In genomic region chr4:1856920-1857699, GRCh38 we compare ENCODE assay signal across 8 cellular contexts. TPM values are rescaled to one million over a fixed set of nuclear protein-coding genes. Genes with fewer than 3 reads are reported as not detected.
DNase-seq lines count a peak whose midpoint lies in the region; ATAC-seq and TF ChIP-seq lines count a peak whose summit lies in the region.

No MANE protein-coding gene starts in this region.

- no peak for DNase-seq in activated CD8-positive, alpha-beta memory T cell treated with anti-CD3 and anti-CD28 coated beads, Interleukin-2, amount 10 ng/mL, durations not matched to agents 7 days and 5 days
- DNase-seq in activated CD8-positive, alpha-beta memory T cell treated with anti-CD3 and anti-CD28 coated beads, Interleukin-2, amount 50 U/mL, for 4 hours, result no peak
- no peak for DNase-seq in activated naive CD4-positive, alpha-beta T cell treated with anti-CD3 and anti-CD28 coated beads, Interleukin-2, amount 50 U/mL, for 72 hours (ENCODE audit: low spot score in 2 of 2)
- DNase-seq in right atrium auricular region (ENCODE audit: low spot score) (no peak), retinal pigment epithelial cell (ENCODE audit: low read depth) (no peak), DMS114 treated with DMSO at 0.1 percent for 48 hours (lab: John Stamatoyannopoulos, UW; ENCODE audit: unreplicated experiment) (no peak), NCI-H2171 treated with DMSO at 0.1 percent for 48 hours (lab: John Stamatoyannopoulos, UW) (no peak)

- CTCF ChIA-PET in activated CD8-positive, alpha-beta memory T cell treated with anti-CD3 and anti-CD28 coated beads, Interleukin-2, amount 10 ng/mL, durations not matched to agents 7 days and 5 days (lab: Charles Lee), result interaction anchor here (1.0 to 3.9 kb wide), 5 partner anchors 14 to 130 kb away, joined by 3 to 23 read pairs (median 4); partner anchors contain the start of gene NSD2

- H3K36me3 ChIP-seq in right atrium auricular region, result no peaks in the 10 kb centered on the region

- H3K4me3 ChIP-seq in right atrium auricular region (peak overlapping the region; percentile 72 to 93), retinal pigment epithelial cell (ENCODE audit: low read length) (peak overlapping the region; percentile 83)

- peak overlapping the region; percentile 88 to 91 for H3K27ac ChIP-seq in right atrium auricular region

- H3K9me3 ChIP-seq in right atrium auricular region, result no peaks in the 10 kb centered on the region

- H3K27me3 ChIP-seq in right atrium auricular region, result no peaks in the 10 kb centered on the region

- H3K9me3 Mint-ChIP-seq in activated CD8-positive, alpha-beta memory T cell treated with anti-CD3 and anti-CD28 coated beads, Interleukin-2, amount 10 ng/mL, durations not matched to agents 7 days and 5 days (ENCODE audit: low read depth), result no peaks in the 10 kb centered on the region
- H3K9me3 Mint-ChIP-seq in activated naive CD4-positive, alpha-beta T cell treated with anti-CD3 and anti-CD28 coated beads, Interleukin-2, amount 50 U/mL, for 72 hours, result no peaks in the 10 kb centered on the region

- peak overlapping the region; percentile 78 for H3K4me3 Mint-ChIP-seq in activated CD8-positive, alpha-beta memory T cell treated with anti-CD3 and anti-CD28 coated beads, Interleukin-2, amount 10 ng/mL, durations not matched to agents 7 days and 5 days

- H3K27me3 Mint-ChIP-seq in activated CD8-positive, alpha-beta memory T cell treated with anti-CD3 and anti-CD28 coated beads, Interleukin-2, amount 10 ng/mL, durations not matched to agents 7 days and 5 days, result no peaks in the 10 kb centered on the region

- peaks cover 0 to 34% of the 10 kb centered on the region in 2 donors for H3K4me1 ChIP-seq in right atrium auricular region

- TF ChIP-seq CTCF in right atrium auricular region (IDR thresholded peaks at IDR 0.05) (no peak), retinal pigment epithelial cell (conservative IDR thresholded peaks at IDR 0.05; ENCODE audit: low read depth, low read length) (no peak)

- peaks cover 45% of the 10 kb centered on the region for H3K4me1 Mint-ChIP-seq in activated CD8-positive, alpha-beta memory T cell treated with anti-CD3 and anti-CD28 coated beads, Interleukin-2, amount 10 ng/mL, durations not matched to agents 7 days and 5 days

- peak overlapping the region; percentile 65 for H3K27ac Mint-ChIP-seq in activated CD8-positive, alpha-beta memory T cell treated with anti-CD3 and anti-CD28 coated beads, Interleukin-2, amount 10 ng/mL, durations not matched to agents 7 days and 5 days
- peak overlapping the region; percentile 54 to 74 for H3K27ac Mint-ChIP-seq in activated naive CD4-positive, alpha-beta T cell treated with anti-CD3 and anti-CD28 coated beads, Interleukin-2, amount 50 U/mL, for 72 hours

- H3K36me3 Mint-ChIP-seq in activated CD8-positive, alpha-beta memory T cell treated with anti-CD3 and anti-CD28 coated beads, Interleukin-2, amount 10 ng/mL, durations not matched to agents 7 days and 5 days, result peaks cover 2% of the 10 kb centered on the region
- no peaks in the 10 kb centered on the region for H3K36me3 Mint-ChIP-seq in activated naive CD4-positive, alpha-beta T cell treated with anti-CD3 and anti-CD28 coated beads, Interleukin-2, amount 50 U/mL, for 72 hours

- no peak for ATAC-seq in activated CD8-positive, alpha-beta memory T cell treated with anti-CD3 and anti-CD28 coated beads, Interleukin-2, amount 10 ng/mL, durations not matched to agents 7 days and 5 days
- no peak for ATAC-seq in activated naive CD4-positive, alpha-beta T cell treated with anti-CD3 and anti-CD28 coated beads, Interleukin-2, amount 50 U/mL, for 72 hours
- ATAC-seq in HG03521 (IDR thresholded peaks at IDR 0.05; ENCODE audit: unreplicated experiment), result no peak

RNA-seq across cellular contexts. Expression of gene LETM1, which starts 1.2 kb away (rescaled TPM):
- total RNA-seq in activated CD8-positive, alpha-beta memory T cell treated with anti-CD3 and anti-CD28 coated beads, Interleukin-2, amount 10 ng/mL, durations not matched to agents 7 days and 5 days, result 10 to 100 TPM; 51.1 to 73.7 TPM
- 10 to 100 TPM; 28.3 to 45.2 TPM for total RNA-seq in activated naive CD4-positive, alpha-beta T cell treated with anti-CD3 and anti-CD28 coated beads, Interleukin-2, amount 50 U/mL, for 72 hours
- 10 to 100 TPM; 32.1 to 34.5 TPM for total RNA-seq in right atrium auricular region

RNA-seq across cellular contexts. Expression of gene NSD2, which starts 14.1 kb away (rescaled TPM):
- total RNA-seq in activated CD8-positive, alpha-beta memory T cell treated with anti-CD3 and anti-CD28 coated beads, Interleukin-2, amount 10 ng/mL, durations not matched to agents 7 days and 5 days, result 100 to 1,000 TPM; 263 to 367 TPM
- 100 to 1,000 TPM; 233 to 254 TPM for total RNA-seq in activated naive CD4-positive, alpha-beta T cell treated with anti-CD3 and anti-CD28 coated beads, Interleukin-2, amount 50 U/mL, for 72 hours
- total RNA-seq in right atrium auricular region, result 10 to 100 TPM; 23.8 to 36.3 TPM

Comparison
In these comparisons a context has a peak if more than half of its experiments do, and no peak if none do; other contexts are left out.
1. RNA of gene NSD2, which starts 14.1 kb away (total RNA-seq): 263 to 367 TPM in activated CD8-positive, alpha-beta memory T cell treated with anti-CD3 and anti-CD28 coated beads, Interleukin-2, amount 10 ng/mL, durations not matched to agents 7 days and 5 days and 233 to 254 TPM in activated naive CD4-positive, alpha-beta T cell treated with anti-CD3 and anti-CD28 coated beads, Interleukin-2, amount 50 U/mL, for 72 hours; 23.8 to 36.3 TPM in right atrium auricular region; every median in the first group is over 4 times any median in the second.